8 cellular contexts compared by ENCODE assay signal in genomic region chr1:23483327-23484252, GRCh38. TPM values are rescaled to one million over a fixed set of nuclear protein-coding genes. Genes with fewer than 3 reads are reported as not detected.
DNase-seq lines count a peak whose midpoint lies in the region; ATAC-seq and TF ChIP-seq lines count a peak whose summit lies in the region.

TSS of gene ASAP3 (minus strand) at chr1:23484179. CDS start at chr1:23484133, 46 bp downstream.

- peak within 1 kb of the TSS; percentile 68 for H3K4me3 ChIP-seq in effector memory CD4-positive, alpha-beta T cell (ENCODE audit: insufficient read depth, low read depth, low read length, poor library complexity, severe bottlenecking)
- H3K4me3 ChIP-seq in mesenchymal stem cell (ENCODE audit: insufficient read depth in 1 of 2, low read depth in 1 of 2, low read length in 2 of 2) (peak within 1 kb of the TSS; percentile 87 to 99), tibial nerve (peak within 1 kb of the TSS; percentile 77 to 95 (median 85))

- peak within 1 kb of the TSS; percentile 72 for H4K91ac ChIP-seq in mesenchymal stem cell (ENCODE audit: low read length)

- H2AFZ ChIP-seq in mesenchymal stem cell (ENCODE audit: low read depth, low read length): peak within 1 kb of the TSS; percentile 74

- peak within 1 kb of the TSS in 1 of 2 experiments; percentile 93 for H3K14ac ChIP-seq in mesenchymal stem cell (ENCODE audit: low read length in 2 of 2)

- H3K4me1 Mint-ChIP-seq in T-helper 1 cell treated with Interleukin-12 subunit alpha and Interleukin-12 subunit beta and Interleukin-4 antibody, amounts not matched to agents 30 μg/mL and 1 μg/mL, for 36 hours (ENCODE audit: low read depth): peaks cover 15% of the 10 kb centered on the region

- DNase-seq in ACHN: peak; percentile 7
- DNase-seq in effector memory CD4-positive, alpha-beta T cell: peak in 1 of 3 donors; percentile 6
- DNase-seq in mesenchymal stem cell: peak; percentile 44
- peak in 1 of 2 donors; percentile 19 for DNase-seq in tibial nerve (ENCODE audit: low spot score in 2 of 2)
- DNase-seq in cortex of kidney (lab: John Stamatoyannopoulos, UW): no peak
- DNase-seq in NAMALWA (ENCODE audit: low spot score): no peak

- H2BK12ac ChIP-seq in mesenchymal stem cell (ENCODE audit: low read length in 2 of 2): peak within 1 kb of the TSS; percentile 53 to 92

- H3K4me1 ChIP-seq in effector memory CD4-positive, alpha-beta T cell (ENCODE audit: control insufficient read depth, insufficient read depth, low read length, poor library complexity, severe bottlenecking): peaks cover 12% of the 10 kb centered on the region
- peaks cover 15% of the 10 kb centered on the region for H3K4me1 ChIP-seq in mesenchymal stem cell (ENCODE audit: control insufficient read depth, insufficient read depth, low read depth, low read length)
- peaks cover 0 to 47% (median 2%) of the 10 kb centered on the region in 4 donors for H3K4me1 ChIP-seq in tibial nerve

- H3K9ac ChIP-seq in mesenchymal stem cell (ENCODE audit: low read length): peak within 1 kb of the TSS; percentile 92

- peak; percentile 10 for ATAC-seq in GM21737 (IDR thresholded peaks at IDR 0.05; ENCODE audit: unreplicated experiment)

- peak in 4 of 5 experiments; percentile 16 to 53 (median 24) for TF ChIP-seq CTCF in tibial nerve (IDR thresholded peaks at IDR 0.05)

- under 1% methylated on average over 40 of the region's 84 CpGs for WGBS in mesenchymal stem cell
- WGBS in tibial nerve, 2 donors: 1% methylated on average over 26 to 41 of the region's 84 CpGs

- H3K4ac ChIP-seq in mesenchymal stem cell (ENCODE audit: low read depth in 1 of 2, low read length in 2 of 2): peak within 1 kb of the TSS in 1 of 2 experiments; percentile 88

- no peaks in the 10 kb centered on the region for H3K36me3 Mint-ChIP-seq in T-helper 1 cell treated with Interleukin-12 subunit alpha and Interleukin-12 subunit beta and Interleukin-4 antibody, amounts not matched to agents 30 μg/mL and 1 μg/mL, for 36 hours (ENCODE audit: low read depth)

- peak within 1 kb of the TSS; percentile 84 to 94 for H3K18ac ChIP-seq in mesenchymal stem cell (ENCODE audit: low read depth in 1 of 2, low read length in 2 of 2)

- in situ Hi-C loops in ACHN (cut with HindIII; ENCODE audit: low pct_ligation_motif_present, low pct_unique_long_range_greater_than_20kb, low sequenced_read_pairs): no loop called here

- no peaks in the 10 kb centered on the region for H3K9me3 Mint-ChIP-seq in T-helper 1 cell treated with Interleukin-12 subunit alpha and Interleukin-12 subunit beta and Interleukin-4 antibody, amounts not matched to agents 30 μg/mL and 1 μg/mL, for 36 hours

- H3K36me3 ChIP-seq in effector memory CD4-positive, alpha-beta T cell (ENCODE audit: control insufficient read depth, insufficient read depth, low read length): no peaks in the 10 kb centered on the region
- H3K36me3 ChIP-seq in mesenchymal stem cell (ENCODE audit: control insufficient read depth in 1 of 2, insufficient read depth in 2 of 2, low read depth in 1 of 2, low read length in 2 of 2) (peaks cover 0 to 17% of the 10 kb centered on the region in 2 experiments), tibial nerve (no peaks in the 10 kb centered on the region)

- H3K4me3 Mint-ChIP-seq in T-helper 1 cell treated with Interleukin-12 subunit alpha and Interleukin-12 subunit beta and Interleukin-4 antibody, amounts not matched to agents 30 μg/mL and 1 μg/mL, for 36 hours: peak within 1 kb of the TSS; percentile 91

- H3K4me2 ChIP-seq in mesenchymal stem cell (ENCODE audit: low read length, poor library complexity, severe bottlenecking): peak within 1 kb of the TSS; percentile 80

- H3K27me3 ChIP-seq in effector memory CD4-positive, alpha-beta T cell (replicated peaks; ENCODE audit: control insufficient read depth, insufficient read depth, low read length, poor library complexity, severe bottlenecking): no peaks in the 10 kb centered on the region
- peaks cover 0 to 5% of the 10 kb centered on the region in 2 experiments for H3K27me3 ChIP-seq in mesenchymal stem cell (ENCODE audit: control insufficient read depth in 1 of 2, insufficient read depth in 1 of 2, low read length in 2 of 2)
- H3K27me3 ChIP-seq in tibial nerve: no peaks in the 10 kb centered on the region

- H3K27ac Mint-ChIP-seq in T-helper 1 cell treated with Interleukin-12 subunit alpha and Interleukin-12 subunit beta and Interleukin-4 antibody, amounts not matched to agents 30 μg/mL and 1 μg/mL, for 36 hours: peak within 1 kb of the TSS; percentile 82

- no peaks in the 10 kb centered on the region for H3K9me3 ChIP-seq in effector memory CD4-positive, alpha-beta T cell (ENCODE audit: control insufficient read depth, low read length)
- H3K9me3 ChIP-seq in mesenchymal stem cell (ENCODE audit: control insufficient read depth, low read length): no peaks in the 10 kb centered on the region
- no peaks in the 10 kb centered on the region for H3K9me3 ChIP-seq in tibial nerve

- H3K27ac ChIP-seq in effector memory CD4-positive, alpha-beta T cell (ENCODE audit: insufficient read depth, low read length, poor library complexity, severe bottlenecking): no peak within 1 kb of the TSS
- H3K27ac ChIP-seq in mesenchymal stem cell (ENCODE audit: low read length, poor library complexity, severe bottlenecking): peak within 1 kb of the TSS; percentile 88
- H3K27ac ChIP-seq in tibial nerve: peak within 1 kb of the TSS; percentile 87 to 95 (median 90)

- TF ChIP-seq POLR2A in tibial nerve (IDR thresholded peaks at IDR 0.05): peak; percentile 31 to 71

- H2BK5ac ChIP-seq in mesenchymal stem cell (ENCODE audit: low read depth, low read length, poor library complexity, severe bottlenecking): no peak within 1 kb of the TSS

- H3K79me1 ChIP-seq in mesenchymal stem cell (replicated peaks; ENCODE audit: low read length, poor library complexity, severe bottlenecking): peaks cover 24% of the 10 kb centered on the region

- H2BK120ac ChIP-seq in mesenchymal stem cell (ENCODE audit: low read depth, low read length): peak within 1 kb of the TSS; percentile 80

- H4K8ac ChIP-seq in mesenchymal stem cell (ENCODE audit: low read length): peak within 1 kb of the TSS; percentile 95

- peaks cover 71% of the 10 kb centered on the region for H3K27me3 Mint-ChIP-seq in T-helper 1 cell treated with Interleukin-12 subunit alpha and Interleukin-12 subunit beta and Interleukin-4 antibody, amounts not matched to agents 30 μg/mL and 1 μg/mL, for 36 hours (ENCODE audit: low read depth)

- no peak within 1 kb of the TSS for H2AK5ac ChIP-seq in mesenchymal stem cell (ENCODE audit: low read length, severe bottlenecking)

- H2BK15ac ChIP-seq in mesenchymal stem cell (ENCODE audit: low read depth, poor library complexity, severe bottlenecking): peak within 1 kb of the TSS; percentile 62

- TF ChIP-seq EP300 in tibial nerve (IDR thresholded peaks at IDR 0.05): peak in 1 of 2 donors; percentile 60

- H3K23ac ChIP-seq in mesenchymal stem cell (ENCODE audit: low read length in 2 of 2): peak within 1 kb of the TSS; percentile 47 to 81

RNA-seq across cellular contexts. Expression of gene ASAP3, which starts in this region (rescaled TPM):
- polyA plus RNA-seq in mesenchymal stem cell (2013, experiment 1 of 2): 18.6 TPM
- polyA plus RNA-seq in mesenchymal stem cell (2013, experiment 2 of 2): 18.9 TPM
- total RNA-seq in tibial nerve: 100 to 1,000 TPM in 2 of 4 donors, 10 to 100 TPM in 2; 79.8 to 140 (median 117) TPM

Comparison
In these comparisons a context has a peak if more than half of its experiments do, and no peak if none do; other contexts are left out.
1. DNase-seq: peak in ACHN (single experiment) and mesenchymal stem cell (single experiment); none in cortex of kidney (single experiment) and NAMALWA (single experiment).
2. Peak in every context shown above with its lines, with median percentiles within 50 percentile points of each other: H3K4me3 ChIP-seq.